Comparison of ENCODE assay signal across 16 cellular contexts in genomic region chr6:44150317-44150917, GRCh38. TPM values are rescaled to one million over a fixed set of nuclear protein-coding genes. Genes with fewer than 3 reads are reported as not detected.
DNase-seq lines count a peak whose midpoint lies in the region; ATAC-seq and TF ChIP-seq lines count a peak whose summit lies in the region.
"Had no signal": no experiment of that assay in that cellular context is flagged by ENCODE, and none has a peak within 500 bp of the region (broad histone marks: within the 10 kb centered on the region; RNA-seq: fewer than 3 reads in every experiment).

No MANE protein-coding gene starts in this region.

- no peak overlapping the region for H3K27ac Mint-ChIP-seq in endothelial cell (ENCODE audit: unreplicated experiment)
- peak overlapping the region; percentile 69 for H3K27ac Mint-ChIP-seq in stimulated activated memory B cell treated with anti-CD40 and anti-IgM and Interleukin-4, amounts not matched to agents 10 μg/mL and 1 μg/mL and 100 μg/mL, for 72 hours
- H3K27ac Mint-ChIP-seq: B cell, CD14-positive monocyte, HFFc6 had no signal

- POLR2A ChIA-PET in HEK293 (lab: Yijun Ruan, JAX), result interaction anchor here (0.6 kb wide), 1 partner anchor 17 kb away, joined by 3 read pairs; no protein-coding TSS in a partner anchor

- H3K4me2 ChIP-seq in BLaER1 treated with 17β-estradiol and CSF1 and Interleukin-3, amounts not matched to agents 10 nM and 100 nM, result peak overlapping the region in 9 of 11 experiments; percentile 12 to 77 (median 64); a peak in 17 of 22 replicates

- DNase-seq in endothelial cell (ENCODE audit: low spot score) (no peak), D341Med (ENCODE audit: low spot score) (no peak), SIG-M5 (lab: John Stamatoyannopoulos, UW) (no peak), NCI-H1048 (lab: John Stamatoyannopoulos, UW) (no peak)
- DNase-seq: Caco-2; CD8-positive, alpha-beta memory T cell; DMS53; GF-D8; HFFc6 had no signal

- H3K27me3 Mint-ChIP-seq in endothelial cell (ENCODE audit: unreplicated experiment), result peaks cover 12% of the 10 kb centered on the region
- no peaks in the 10 kb centered on the region for H3K27me3 Mint-ChIP-seq in stimulated activated memory B cell treated with anti-CD40 and anti-IgM and Interleukin-4, amounts not matched to agents 10 μg/mL and 1 μg/mL and 100 μg/mL, for 72 hours
- H3K27me3 Mint-ChIP-seq: B cell; CD8-positive, alpha-beta memory T cell had no signal

- H3K36me3 ChIP-seq in BLaER1 treated with 17β-estradiol and CSF1 and Interleukin-3, amounts not matched to agents 10 nM and 100 nM, result peaks cover 19 to 58% (median 38%) of the 10 kb centered on the region in 11 experiments
- peaks cover 5 to 59% of the 10 kb centered on the region in 2 experiments; a peak in 2 of 3 replicates for H3K36me3 ChIP-seq in HEK293 (ENCODE audit: control insufficient read depth in 2 of 2, insufficient read depth in 1 of 2, low read length in 2 of 2)

- no peak for TF ChIP-seq CTCF in HEK293 (tag by site-specific recombination; IDR thresholded peaks at IDR 0.05)
- no peak for TF ChIP-seq CTCF in endothelial cell (IDR thresholded peaks at IDR 0.05; ENCODE audit: unreplicated experiment)

- peak overlapping the region; percentile 49 for H3K4me3 Mint-ChIP-seq in endothelial cell (ENCODE audit: unreplicated experiment)
- H3K4me3 Mint-ChIP-seq in stimulated activated memory B cell treated with anti-CD40 and anti-IgM and Interleukin-4, amounts not matched to agents 10 μg/mL and 1 μg/mL and 100 μg/mL, for 72 hours, result peak overlapping the region; percentile 0
- H3K4me3 Mint-ChIP-seq: B cell; CD14-positive monocyte; CD8-positive, alpha-beta memory T cell; HFFc6 had no signal

- no peak overlapping the region for H3K4me3 ChIP-seq in BLaER1 treated with 17β-estradiol and CSF1 and Interleukin-3, amounts not matched to agents 10 nM and 100 nM
- H3K4me3 ChIP-seq in HEK293 (ENCODE audit: low read depth, low read length), result no peak overlapping the region
- H3K4me3 ChIP-seq: HAP-1 had no signal

- no peaks in the 10 kb centered on the region for H3K4me1 Mint-ChIP-seq in endothelial cell (ENCODE audit: unreplicated experiment)
- peaks cover 25% of the 10 kb centered on the region for H3K4me1 Mint-ChIP-seq in stimulated activated memory B cell treated with anti-CD40 and anti-IgM and Interleukin-4, amounts not matched to agents 10 μg/mL and 1 μg/mL and 100 μg/mL, for 72 hours
- H3K4me1 Mint-ChIP-seq: B cell had no signal

- peaks cover 21% of the 10 kb centered on the region for H3K36me3 Mint-ChIP-seq in endothelial cell (ENCODE audit: low read depth, unreplicated experiment)
- H3K36me3 Mint-ChIP-seq in stimulated activated memory B cell treated with anti-CD40 and anti-IgM and Interleukin-4, amounts not matched to agents 10 μg/mL and 1 μg/mL and 100 μg/mL, for 72 hours, result peaks cover 34% of the 10 kb centered on the region

- H3K4me1 ChIP-seq in BLaER1 treated with 17β-estradiol and CSF1 and Interleukin-3, amounts not matched to agents 10 nM and 100 nM, result peaks cover 12 to 53% (median 43%) of the 10 kb centered on the region in 10 experiments
- H3K4me1 ChIP-seq in HEK293 (ENCODE audit: control insufficient read depth, insufficient read depth, low read length), result no peaks in the 10 kb centered on the region
- H3K4me1 ChIP-seq: Caco-2, HAP-1 had no signal

- H3K9me3 Mint-ChIP-seq in endothelial cell (ENCODE audit: unreplicated experiment), result no peaks in the 10 kb centered on the region
- no peaks in the 10 kb centered on the region for H3K9me3 Mint-ChIP-seq in stimulated activated memory B cell treated with anti-CD40 and anti-IgM and Interleukin-4, amounts not matched to agents 10 μg/mL and 1 μg/mL and 100 μg/mL, for 72 hours
- H3K9me3 Mint-ChIP-seq: CD8-positive, alpha-beta memory T cell; HFFc6 had no signal

- no peaks in the 10 kb centered on the region for H3K9me3 ChIP-seq in BLaER1 treated with 17β-estradiol and CSF1 and Interleukin-3, amounts not matched to agents 10 nM and 100 nM (replicated peaks in 1 of 11)
- H3K9me3 ChIP-seq in HEK293 (ENCODE audit: control insufficient read depth, insufficient read depth, low read depth, low read length), result no peaks in the 10 kb centered on the region
- H3K9me3 ChIP-seq: Caco-2, HAP-1 had no signal

- CTCF ChIA-PET in HEK293 (lab: Yijun Ruan, JAX), result interaction anchor here (1.0 to 4.4 kb wide), 5 partner anchors 11 to 56 kb away, joined by 3 to 35 read pairs (median 27); no protein-coding TSS in a partner anchor

- H3K9ac ChIP-seq in BLaER1 treated with 17β-estradiol and CSF1 and Interleukin-3, amounts not matched to agents 10 nM and 100 nM, result peak overlapping the region in 3 of 11 experiments; percentile 19 to 50 (median 28); a peak in 3 of 22 replicates

- H4K20me1 ChIP-seq in BLaER1 treated with 17β-estradiol and CSF1 and Interleukin-3, amounts not matched to agents 10 nM and 100 nM, result peaks cover 0 to 57% (median 13%) of the 10 kb centered on the region in 11 experiments; a peak in 15 of 22 replicates

- peak; percentile 44 for ATAC-seq in stimulated activated memory B cell treated with anti-CD40 and anti-IgM and Interleukin-4, amounts not matched to agents 10 μg/mL and 1 μg/mL and 100 μg/mL, for 72 hours

- no peaks in the 10 kb centered on the region for H3K27me3 ChIP-seq in BLaER1 treated with 17β-estradiol and CSF1 and Interleukin-3, amounts not matched to agents 10 nM and 100 nM

- no peak overlapping the region for H3K27ac ChIP-seq in BLaER1 treated with 17β-estradiol and CSF1 and Interleukin-3, amounts not matched to agents 10 nM and 100 nM
- no peak overlapping the region for H3K27ac ChIP-seq in HEK293 (ENCODE audit: extremely low read depth, low read depth, low read length)
- H3K27ac ChIP-seq: HL-60 had no signal

TF ChIP-seq in HEK293, 187 proteins besides CTCF, POLR2A, EP300 and RAD21:
- TF ChIP-seq ZNF398 (tag by site-specific recombination; IDR thresholded peaks at IDR 0.05) (peak; percentile 59), ZNF202 (tag by site-specific recombination; IDR thresholded peaks at IDR 0.05; ENCODE audit: borderline replicate concordance) (no peak), GLIS1 (tag by site-specific recombination; IDR thresholded peaks at IDR 0.05) (peak; percentile 34; the same call in 1 of the 2 replicates)
TF ChIP-seq in HEK293: peak in this region for 2.

RNA-seq across cellular contexts. Expression of gene CAPN11, which starts 8.2 kb away (rescaled TPM):
- total RNA-seq in endothelial cell (ENCODE audit: unreplicated experiment), result 2.3 TPM
- total RNA-seq: B cell; Caco-2; CD8-positive, alpha-beta memory T cell; HFFc6 had no signal

RNA-seq across cellular contexts. Expression of gene TMEM63B, which starts 23.1 kb away (rescaled TPM):
- 33.4 TPM for total RNA-seq in endothelial cell (ENCODE audit: unreplicated experiment)

RNA-seq across cellular contexts. Expression of gene MRPL14, which starts 23.2 kb away (rescaled TPM):
- 30.3 TPM for total RNA-seq in endothelial cell (ENCODE audit: unreplicated experiment)
